In genomic region chr9:92716557-92716956, GRCh38 we compare ENCODE assay signal across 8 cellular contexts. TPM values are rescaled to one million over a fixed set of nuclear protein-coding genes. Genes with fewer than 3 reads are reported as not detected.
A peak's percentile ranks its signal among the peaks of the same experiment; 100 is the strongest.
DNase-seq lines count a peak whose midpoint lies in the region; ATAC-seq and TF ChIP-seq lines count a peak whose summit lies in the region.

No MANE protein-coding gene starts in this region.

- no TSS peak for BruUV-seq in MCF 10A (replicated peaks; lab: Mats Ljungman, UMichigan)

- no peak for TF ChIP-seq EP300 in Ishikawa (IDR thresholded peaks at IDR 0.05; ENCODE audit: borderline replicate concordance)

- peaks cover 7% of the 10 kb centered on the region for H3K4me1 Mint-ChIP-seq in MCF 10A (ENCODE audit: insufficient read depth, unreplicated experiment)

- peak; percentile 87 for TF ChIP-seq CTCF in MCF 10A (IDR thresholded peaks at IDR 0.05; ENCODE audit: unreplicated experiment)

- intact Hi-C loops in MCF 10A (cut with micrococcal nuclease) = loop anchor here (1.0 to 2.0 kb wide), 3 partner anchors 46 to 74 kb away; partner anchors contain the start of gene IPPK

- DNase-seq in DMS53 (lab: John Stamatoyannopoulos, UW) (peak; percentile 64), DMS53 treated with DMSO at 0.1 percent for 48 hours (lab: John Stamatoyannopoulos, UW; ENCODE audit: unreplicated experiment) (no peak), UCSD-AML1 (lab: John Stamatoyannopoulos, UW; ENCODE audit: unreplicated experiment) (peak; percentile 68), MCF 10A (ENCODE audit: unreplicated experiment) (peak; percentile 64), left kidney (ENCODE audit: low read depth, low spot score) (peak; percentile 78)
- DNase-seq in stimulated activated CD4-positive, alpha-beta T cell treated with anti-CD3 and anti-CD28 coated beads, TNF-alpha, amount 100 ng/mL, for 24 hours (ENCODE audit: low read depth in 3 of 3) = peak; percentile 61 to 80 (median 78)

- ATAC-seq in GM21381 (IDR thresholded peaks at IDR 0.05; ENCODE audit: unreplicated experiment) = no peak

- peak; percentile 85 for TF ChIP-seq RAD21 in Ishikawa (IDR thresholded peaks at IDR 0.05; ENCODE audit: low read depth)

- CTCF ChIA-PET in MCF 10A (lab: Yijun Ruan, JAX) = interaction anchor here (0.5 to 3.9 kb wide), 31 partner anchors 9 to 761 kb away, joined by 3 to 28 read pairs (median 5); partner anchors contain the start of gene BICD2

- H3K36me3 Mint-ChIP-seq in MCF 10A (ENCODE audit: insufficient read depth, unreplicated experiment) = peaks cover 56% of the 10 kb centered on the region

- POLR2A ChIA-PET in MCF 10A (lab: Yijun Ruan, JAX) = interaction anchor here (0.8 to 4.1 kb wide), 5 partner anchors 42 to 62 kb away, joined by 4 to 33 read pairs (median 6); partner anchors contain the start of gene IPPK

- peak overlapping the region; percentile 77 for H3K27ac Mint-ChIP-seq in MCF 10A (ENCODE audit: low read depth, unreplicated experiment)

- H3K27me3 Mint-ChIP-seq in MCF 10A (ENCODE audit: insufficient read depth, unreplicated experiment) = no peaks in the 10 kb centered on the region

- no peaks in the 10 kb centered on the region for H3K9me3 Mint-ChIP-seq in MCF 10A (ENCODE audit: unreplicated experiment)

- peak overlapping the region; percentile 11 for H3K4me3 Mint-ChIP-seq in MCF 10A (ENCODE audit: unreplicated experiment)

TF ChIP-seq in Ishikawa, 13 proteins besides CTCF, POLR2A, EP300 and RAD21:
- TF ChIP-seq EGR1 (IDR thresholded peaks at IDR 0.05) (no peak), ZBTB7A (IDR thresholded peaks at IDR 0.05; ENCODE audit: low read depth) (peak; percentile 69; the same call in 1 of the 2 replicates)
TF ChIP-seq in Ishikawa: peak in this region for 1.

RNA-seq across cellular contexts. Expression of gene IPPK, which starts 46.6 kb away (rescaled TPM):
- 16.3 and 16.6 TPM in 2 replicates for total RNA-seq in MCF 10A (2022)

RNA-seq across cellular contexts. Expression of gene BICD2, which starts 48.1 kb away (rescaled TPM):
- total RNA-seq in MCF 10A (2022) = 23.1 and 23.5 TPM in 2 replicates
